Comparison of ENCODE assay signal across 9 cellular contexts in genomic region chr3:120908030-120908802, GRCh38. TPM values are rescaled to one million over a fixed set of nuclear protein-coding genes. Genes with fewer than 3 reads are reported as not detected.
A peak's percentile ranks its signal among the peaks of the same experiment; 100 is the strongest.
DNase-seq lines count a peak whose midpoint lies in the region; ATAC-seq, FAIRE-seq and TF ChIP-seq lines count a peak whose summit lies in the region.
"Had no signal": no experiment of that assay in that cellular context is flagged by ENCODE, and none has a peak within 500 bp of the region (broad histone marks: within the 10 kb centered on the region; RNA-seq: fewer than 3 reads in every experiment).

Gene STXBP5L (plus strand): TSS chr3:120908205. CDS start chr3:120909579, 1,374 bp downstream.

- 1% methylated on average over 83 of the region's 83 CpGs for WGBS in right cardiac atrium
- 0 to 1% (median 1%) methylated on average over 52 to 83 of the region's 83 CpGs for WGBS in psoas muscle, 3 donors

- no peak within 1 kb of the TSS for H3K9ac ChIP-seq in Karpas-422 (ENCODE audit: low read length)

- ATAC-seq in GM19452 (IDR thresholded peaks at IDR 0.05; ENCODE audit: unreplicated experiment) (peak; percentile 93), HG03469 (IDR thresholded peaks at IDR 0.05; ENCODE audit: unreplicated experiment) (peak; percentile 89), right cardiac atrium (peak; percentile 95 to 99), psoas muscle (peak; percentile 68 to 86 (median 78))

- H3K9me2 ChIP-seq in Karpas-422 (replicated peaks; ENCODE audit: insufficient read depth, low read length), result no peaks in the 10 kb centered on the region

- TF ChIP-seq CTCF in D721Med (IDR thresholded peaks at IDR 0.05; ENCODE audit: insufficient read depth, missing control alignments) (no peak), psoas muscle (IDR thresholded peaks at IDR 0.05) (no peak)

- H3K9me3 ChIP-seq in right cardiac atrium (ENCODE audit: control insufficient read depth, low read length) (no peaks in the 10 kb centered on the region), psoas muscle (no peaks in the 10 kb centered on the region), Karpas-422 (ENCODE audit: low read length) (no peaks in the 10 kb centered on the region)

- H2AFZ ChIP-seq in Karpas-422 (ENCODE audit: low read length), result no peak within 1 kb of the TSS

- intact Hi-C loops in right cardiac atrium (cut with DNase I), result no loop called here
- intact Hi-C loops in psoas muscle (cut with DNase I), result no loop called here

- H3K4me3 ChIP-seq in right cardiac atrium (ENCODE audit: low read length) (peak within 1 kb of the TSS; percentile 31), psoas muscle (peak within 1 kb of the TSS; percentile 54), Karpas-422 (ENCODE audit: low read length) (no peak within 1 kb of the TSS)

- H3K4me2 ChIP-seq in Karpas-422 (ENCODE audit: low read depth, low read length, poor library complexity, severe bottlenecking), result no peak within 1 kb of the TSS

- H4K20me1 ChIP-seq in Karpas-422 (ENCODE audit: insufficient read depth, low read depth, low read length), result no peaks in the 10 kb centered on the region

- peaks cover 6% of the 10 kb centered on the region for H3K27me3 ChIP-seq in right cardiac atrium (ENCODE audit: control insufficient read depth, insufficient read depth)
- H3K27me3 ChIP-seq in psoas muscle (ENCODE audit: insufficient read depth in 3 of 3, low read length in 2 of 3), result peaks cover 3 to 44% (median 6%) of the 10 kb centered on the region in 3 donors
- H3K27me3 ChIP-seq in Karpas-422 (ENCODE audit: low read length), result no peaks in the 10 kb centered on the region

- H3K36me3 ChIP-seq in psoas muscle (ENCODE audit: insufficient read depth in 1 of 2, low read depth in 1 of 2) (no peaks in the 10 kb centered on the region), Karpas-422 (ENCODE audit: insufficient read depth, low read length) (no peaks in the 10 kb centered on the region)

- H3K4me1 ChIP-seq in right cardiac atrium (ENCODE audit: control insufficient read depth, insufficient read depth, low read length) (no peaks in the 10 kb centered on the region), psoas muscle (no peaks in the 10 kb centered on the region), Karpas-422 (ENCODE audit: low read length) (no peaks in the 10 kb centered on the region)

- no peaks in the 10 kb centered on the region for H3K79me2 ChIP-seq in Karpas-422 (ENCODE audit: low read length)

- FAIRE-seq in D721Med (lab: Jason Lieb, UNC), result no peak
- FAIRE-seq: endometrium had no signal

- H3K27ac ChIP-seq in right cardiac atrium (ENCODE audit: low read length) (no peak within 1 kb of the TSS), psoas muscle (no peak within 1 kb of the TSS), Karpas-422 (ENCODE audit: low read length) (no peak within 1 kb of the TSS)

- DNase-seq in D721Med (ENCODE audit: insufficient read length, low spot score), result peak; percentile 26
- peak; percentile 59 for DNase-seq in OCI-M2 (lab: John Stamatoyannopoulos, UW; ENCODE audit: unreplicated experiment)
- peak; percentile 10 for DNase-seq in amniotic stem cell (lab: John Stamatoyannopoulos, UW)
- peak; percentile 74 to 89 (median 86) for DNase-seq in right cardiac atrium
- peak; percentile 50 to 67 for DNase-seq in psoas muscle
- DNase-seq in Karpas-422, result no peak

RNA-seq across cellular contexts. Expression of gene STXBP5L, which starts in this region (rescaled TPM):
- total RNA-seq in right cardiac atrium (under 1 TPM in 3 of 4 donors, not detected in 1; 0.09 to 0.25 (median 0.14) TPM), psoas muscle (not detected)
- polyA plus RNA-seq in right cardiac atrium (not detected), psoas muscle (under 1 TPM in 2 of 3 donors, not detected in 1; under 0.01 to 0.01 TPM)
- total RNA-seq in Karpas-422 (2014; rRNA removed; shearing (Covaris generic); ENCODE audit: low replicate concordance), result not detected in 2 replicates

Comparison
In these comparisons a context has a peak if more than half of its experiments do, and no peak if none do; other contexts are left out.
1. Peak in DNase-seq, ATAC-seq and H3K4me3 ChIP-seq in right cardiac atrium; RNA of the gene not detected or under 1 TPM.
2. Peak in DNase-seq, ATAC-seq and H3K4me3 ChIP-seq in psoas muscle; RNA of the gene not detected or under 1 TPM.